In the genomic region with DNA sequence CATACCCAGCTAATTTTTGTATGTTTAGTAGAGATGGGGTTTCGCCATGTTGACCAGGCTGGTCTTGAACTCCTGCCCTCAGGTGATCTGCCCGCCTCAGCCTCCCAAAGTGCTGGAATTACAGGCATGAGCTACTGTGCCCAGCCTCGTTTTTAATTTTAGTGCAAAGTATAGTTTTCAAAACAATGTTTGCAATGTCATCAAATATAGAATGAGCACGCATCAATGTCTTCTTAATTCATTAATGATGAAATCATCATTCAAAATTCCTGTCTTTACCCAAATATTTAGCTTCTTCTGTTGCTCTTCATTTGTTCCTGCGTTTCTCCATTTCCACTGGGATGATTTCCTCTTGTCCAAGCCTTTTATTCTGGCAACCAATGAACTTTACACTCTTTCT, we compare ENCODE assay signal across 1 cellular context.
A peak's percentile ranks its signal among the peaks of the same experiment; 100 is the strongest.
TF ChIP-seq lines count a peak whose summit lies in the region.

No MANE protein-coding gene starts in this region.

TF ChIP-seq in K562, 482 proteins besides CTCF, POLR2A, EP300 and RAD21:
- TF ChIP-seq ZNF316 (IDR thresholded peaks at IDR 0.05) (peak; percentile 52; the same call in 1 of the 2 replicates), C11orf30 (IDR thresholded peaks at IDR 0.05; ENCODE audit: low read depth) (peak; percentile 44; the same call in 1 of the 2 replicates)
